33 cellular contexts compared by ENCODE assay signal in genomic region chr20:21064924-21065323, GRCh38. TPM values are rescaled to one million over a fixed set of nuclear protein-coding genes. Genes with fewer than 3 reads are reported as not detected.
"Had no signal": no experiment of that assay in that cellular context is flagged by ENCODE, and none has a peak within 500 bp of the region (broad histone marks: within the 10 kb centered on the region; RNA-seq: fewer than 3 reads in every experiment).

No MANE protein-coding gene starts in this region.

- H3K79me2 ChIP-seq: hepatocyte had no signal

- H3K4me2 ChIP-seq: hepatocyte, neural progenitor cell, smooth muscle cell had no signal

- H2AFZ ChIP-seq: hepatocyte, neural progenitor cell had no signal

- H3K4me1 ChIP-seq: left ventricle myocardium inferior, neural progenitor cell, prostate gland, sigmoid colon, testis, thyroid gland, transverse colon, upper lobe of left lung, vagina had no signal

- H3K27ac ChIP-seq: hepatocyte, left ventricle myocardium inferior, neural progenitor cell, neutrophil, ovary, prostate gland, sigmoid colon, testis, thyroid gland, transverse colon, upper lobe of left lung, vagina had no signal

- H3K9me3 ChIP-seq: left ventricle myocardium inferior, neutrophil, ovary, prostate gland, sigmoid colon, testis, thyroid gland, transverse colon, upper lobe of left lung, vagina had no signal

- DNase-seq: islet precursor cell; left ventricle myocardium inferior; mesendoderm; naive B cell; natural killer cell; nephron progenitor cell; occipital lobe; ovary; posterior cingulate gyrus; retina; right cardiac atrium; sigmoid colon; stimulated activated CD4-positive, alpha-beta T cell treated with anti-CD3 and anti-CD28 coated beads, Interleukin-1b, Interleukin-23, amount 100 ng/mL, for 48 hours; stimulated activated CD4-positive, alpha-beta T cell treated with anti-CD3 and anti-CD28 coated beads, Interleukin-2, amount 100 ng/mL, for 48 hours; stimulated activated CD4-positive, alpha-beta T cell treated with anti-CD3 and anti-CD28 coated beads, Interleukin-4, amount 100 ng/mL, for 4 hours; stimulated activated CD8-positive, alpha-beta memory T cell treated with anti-CD3 and anti-CD28 coated beads, Interleukin-4, amount 100 ng/mL, for 48 hours; stimulated activated naive CD4-positive, alpha-beta T cell treated with Interleukin-2 at 50 U/mL for 16 hours; stimulated activated naive CD8-positive, alpha-beta T cell treated with anti-CD3 and anti-CD28 coated beads, Interleukin-15, amount 100 ng/mL, for 72 hours; testis; thyroid gland; transverse colon; upper lobe of left lung had no signal

- H3K36me3 ChIP-seq: left ventricle myocardium inferior, neural progenitor cell, neutrophil, ovary, prostate gland, sigmoid colon, thyroid gland, transverse colon, upper lobe of left lung, vagina had no signal

- H3K27me3 ChIP-seq: hepatocyte, neural progenitor cell, ovary, sigmoid colon, testis, thyroid gland, transverse colon, upper lobe of left lung, vagina had no signal

- H3K4me3 ChIP-seq: hepatocyte, left ventricle myocardium inferior, lung, neural progenitor cell, ovary, prostate gland, sigmoid colon, smooth muscle cell, testis, thyroid gland, transverse colon, upper lobe of left lung, vagina had no signal

RNA-seq across cellular contexts. Expression of gene LINC00237, which starts 41.2 kb away (rescaled TPM):
- total RNA-seq: hepatocyte, kidney epithelial cell, left ventricle myocardium inferior, lung, mesothelial cell of epicardium, mononuclear cell, natural killer cell, prostate gland, right cardiac atrium, sigmoid colon, smooth muscle cell, testis, transverse colon, upper lobe of left lung, urinary bladder, vagina had no signal
- polyA plus RNA-seq: hepatocyte, ovary, right cardiac atrium, sigmoid colon, smooth muscle cell, urinary bladder had no signal
